ENCODE assay signal across 1 cellular context in genomic region chr6:140636698-140637402, GRCh38.
TF ChIP-seq lines count a peak whose summit lies in the region.

No MANE protein-coding gene starts in this region.

TF ChIP-seq in SK-N-SH treated with all-trans-retinoic acid at 6 μM for 48 hours, 23 proteins besides CTCF, POLR2A, EP300 and RAD21 (continued from another document):
- TF ChIP-seq, protein P1, sequence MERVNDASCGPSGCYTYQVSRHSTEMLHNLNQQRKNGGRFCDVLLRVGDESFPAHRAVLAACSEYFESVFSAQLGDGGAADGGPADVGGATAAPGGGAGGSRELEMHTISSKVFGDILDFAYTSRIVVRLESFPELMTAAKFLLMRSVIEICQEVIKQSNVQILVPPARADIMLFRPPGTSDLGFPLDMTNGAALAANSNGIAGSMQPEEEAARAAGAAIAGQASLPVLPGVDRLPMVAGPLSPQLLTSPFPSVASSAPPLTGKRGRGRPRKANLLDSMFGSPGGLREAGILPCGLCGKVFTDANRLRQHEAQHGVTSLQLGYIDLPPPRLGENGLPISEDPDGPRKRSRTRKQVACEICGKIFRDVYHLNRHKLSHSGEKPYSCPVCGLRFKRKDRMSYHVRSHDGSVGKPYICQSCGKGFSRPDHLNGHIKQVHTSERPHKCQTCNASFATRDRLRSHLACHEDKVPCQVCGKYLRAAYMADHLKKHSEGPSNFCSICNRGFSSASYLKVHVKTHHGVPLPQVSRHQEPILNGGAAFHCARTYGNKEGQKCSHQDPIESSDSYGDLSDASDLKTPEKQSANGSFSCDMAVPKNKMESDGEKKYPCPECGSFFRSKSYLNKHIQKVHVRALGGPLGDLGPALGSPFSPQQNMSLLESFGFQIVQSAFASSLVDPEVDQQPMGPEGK (CRISPR knock-in tag; IDR thresholded peaks at IDR 0.05; ENCODE audit: borderline replicate concordance): no peak
- no peak for TF ChIP-seq GLIS3 (CRISPR knock-in tag; IDR thresholded peaks at IDR 0.05)
- no peak for TF ChIP-seq ZNF70 (CRISPR knock-in tag; IDR thresholded peaks at IDR 0.05)
